In the genomic region with DNA sequence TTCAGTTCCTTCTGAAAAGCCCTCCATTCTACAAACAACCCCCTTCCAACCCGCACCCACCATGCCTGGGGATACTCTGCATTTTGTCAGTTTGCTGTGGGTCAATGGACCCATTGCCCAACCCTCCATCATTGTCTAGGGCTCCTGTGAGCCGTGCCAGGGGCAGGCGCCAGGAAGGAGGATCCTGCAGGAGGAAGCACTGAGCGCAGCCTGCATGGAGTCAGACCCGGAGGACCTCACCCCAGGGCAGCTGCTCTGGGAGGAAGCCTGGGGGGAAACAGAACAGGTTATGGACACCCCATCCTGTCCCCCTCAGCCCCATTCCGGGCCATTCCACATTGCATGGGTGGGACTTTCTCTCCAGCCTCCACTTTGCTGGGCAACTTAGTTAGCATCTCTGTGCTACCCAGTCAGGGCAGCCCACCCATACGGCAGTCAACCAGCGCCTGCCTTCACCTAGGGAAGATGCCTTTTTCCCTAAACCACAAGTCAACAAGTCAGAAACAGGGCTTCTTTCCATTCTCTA, we compare ENCODE assay signal across 18 cellular contexts. TPM values are rescaled to one million over a fixed set of nuclear protein-coding genes. Genes with fewer than 3 reads are reported as not detected.
DNase-seq lines count a peak whose midpoint lies in the region; ATAC-seq and TF ChIP-seq lines count a peak whose summit lies in the region.
"Had no signal": no experiment of that assay in that cellular context is flagged by ENCODE, and none has a peak within 500 bp of the region (broad histone marks: within the 10 kb centered on the region; RNA-seq: fewer than 3 reads in every experiment).

No MANE protein-coding gene starts in this region.

- no peaks in the 10 kb centered on the region for H3K36me3 Mint-ChIP-seq in activated T-cell treated with anti-CD3 and anti-CD28 coated beads, Interleukin-2, amount 50 U/mL, for 4 hours (ENCODE audit: insufficient read depth)
- no peaks in the 10 kb centered on the region for H3K36me3 Mint-ChIP-seq in T-helper 17 cell (ENCODE audit: low read depth)

- H3K4me1 ChIP-seq in foreskin keratinocyte (peaks cover 8% of the 10 kb centered on the region), suprapubic skin (peaks cover 37% of the 10 kb centered on the region)

- H3K27ac ChIP-seq in foreskin keratinocyte (no peak overlapping the region), suprapubic skin (peak overlapping the region; percentile 75), caudate nucleus (ENCODE audit: low read depth, low read length) (no peak overlapping the region)
- H3K27ac ChIP-seq: ovary had no signal

- H3K9me3 ChIP-seq in T-helper 17 cell (ENCODE audit: control insufficient read depth, low read length, poor library complexity, severe bottlenecking) (no peaks in the 10 kb centered on the region), suprapubic skin (no peaks in the 10 kb centered on the region)
- H3K9me3 ChIP-seq: ovary, SJSA1 had no signal

- H3K9me3 Mint-ChIP-seq in activated T-cell treated with anti-CD3 and anti-CD28 coated beads, Interleukin-2, amount 50 U/mL, for 4 hours = no peaks in the 10 kb centered on the region

- peaks cover 41% of the 10 kb centered on the region for H3K4me1 Mint-ChIP-seq in activated T-cell treated with anti-CD3 and anti-CD28 coated beads, Interleukin-2, amount 50 U/mL, for 4 hours (ENCODE audit: low read depth)
- H3K4me1 Mint-ChIP-seq in T-helper 17 cell = peaks cover 25% of the 10 kb centered on the region

- H3K27me3 Mint-ChIP-seq in activated T-cell treated with anti-CD3 and anti-CD28 coated beads, Interleukin-2, amount 50 U/mL, for 4 hours (ENCODE audit: low read depth) = no peaks in the 10 kb centered on the region
- H3K27me3 Mint-ChIP-seq in T-helper 17 cell = no peaks in the 10 kb centered on the region

- TF ChIP-seq POLR2A in suprapubic skin (IDR thresholded peaks at IDR 0.05) = no peak

- H3K27me3 ChIP-seq in foreskin keratinocyte (no peaks in the 10 kb centered on the region), suprapubic skin (no peaks in the 10 kb centered on the region)
- H3K27me3 ChIP-seq: ovary, SJSA1 had no signal

- TF ChIP-seq CTCF in foreskin keratinocyte (conservative IDR thresholded peaks at IDR 0.05) (no peak), suprapubic skin (IDR thresholded peaks at IDR 0.05) (no peak)

- 48% methylated on average over 6 of the region's 8 CpGs for WGBS in suprapubic skin

- H3K36me3 ChIP-seq in suprapubic skin = no peaks in the 10 kb centered on the region
- H3K36me3 ChIP-seq: ovary, SJSA1 had no signal

- H3K4me3 ChIP-seq in suprapubic skin = no peak overlapping the region
- H3K4me3 ChIP-seq: ovary, SJSA1 had no signal

- peak; percentile 18 to 27 for ATAC-seq in activated T-cell treated with anti-CD3 and anti-CD28 coated beads, Interleukin-2, amount 50 U/mL, for 4 hours
- ATAC-seq in T-helper 17 cell = peak; percentile 44
- peak; percentile 27 for ATAC-seq in foreskin keratinocyte
- ATAC-seq: left ventricle myocardium superior had no signal

- DNase-seq in activated T-cell treated with anti-CD3 and anti-CD28 coated beads, Interleukin-2, amount 50 U/mL, for 4 hours = no peak
- no peak for DNase-seq in activated T-cell treated with anti-CD3 and anti-CD28 coated beads, Interleukin-2, amount 50 U/mL, for 1 hour
- DNase-seq in T-helper 17 cell (no peak), foreskin keratinocyte (no peak), suprapubic skin (ENCODE audit: low spot score in 2 of 2) (no peak), NCI-H2029 (lab: John Stamatoyannopoulos, UW) (no peak), caudate nucleus (lab: John Stamatoyannopoulos, UW) (no peak)
- DNase-seq in activated CD8-positive, alpha-beta memory T cell treated with anti-CD3 and anti-CD28 coated beads for 24 hours = no peak
- DNase-seq: activated CD4-positive, alpha-beta T cell treated with anti-CD3 and anti-CD28 coated beads for 1 hour; amniotic stem cell; effector CD4-positive, alpha-beta T cell; glutamatergic neuron; GOT3; left ventricle myocardium superior; NCI-H1436; NCI-H510A treated with DMSO at 0.1 percent for 48 hours; ovary had no signal

- no peak for TF ChIP-seq EP300 in suprapubic skin (IDR thresholded peaks at IDR 0.05)

- peak overlapping the region; percentile 35 for H3K4me3 Mint-ChIP-seq in activated T-cell treated with anti-CD3 and anti-CD28 coated beads, Interleukin-2, amount 50 U/mL, for 4 hours
- peak overlapping the region; percentile 75 for H3K4me3 Mint-ChIP-seq in T-helper 17 cell

- H3K27ac Mint-ChIP-seq in T-helper 17 cell = peak overlapping the region; percentile 89

RNA-seq across cellular contexts. Expression of gene VDAC1, which starts 48.6 kb away (rescaled TPM):
- total RNA-seq in activated T-cell treated with anti-CD3 and anti-CD28 coated beads, Interleukin-2, amount 50 U/mL, for 4 hours = 100 to 1,000 TPM; 390 to 444 (median 392) TPM
- 10 to 100 TPM; 58.1 to 71.4 TPM for total RNA-seq in T-helper 17 cell
- 369 and 392 TPM in 2 replicates for total RNA-seq in foreskin keratinocyte
- polyA plus RNA-seq in foreskin keratinocyte = 278 and 321 TPM in 2 replicates
- 100 to 1,000 TPM; 106 to 194 (median 162) TPM for total RNA-seq in suprapubic skin
